ENCODE assay signal across 13 cellular contexts in the genomic region with DNA sequence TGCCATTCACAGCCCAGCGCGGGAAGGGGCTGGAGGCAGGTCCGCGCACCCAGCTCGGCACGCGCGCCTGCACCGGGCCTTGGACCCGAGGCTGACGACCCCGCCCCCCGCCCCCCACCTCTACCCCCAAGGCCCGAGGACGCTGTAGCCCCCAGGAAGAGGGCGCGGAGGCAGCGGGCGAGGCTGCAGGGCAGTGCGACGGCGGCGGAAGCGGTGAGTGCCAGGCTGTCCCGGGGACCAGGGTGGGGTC. TPM values are rescaled to one million over a fixed set of nuclear protein-coding genes. Genes with fewer than 3 reads are reported as not detected.
DNase-seq lines count a peak whose midpoint lies in the region; ATAC-seq and TF ChIP-seq lines count a peak whose summit lies in the region.
"Had no signal": no experiment of that assay in that cellular context is flagged by ENCODE, and none has a peak within 500 bp of the region (broad histone marks: within the 10 kb centered on the region; RNA-seq: fewer than 3 reads in every experiment).

No MANE protein-coding gene starts in this region.

- no peaks in the 10 kb centered on the region for H3K27me3 ChIP-seq in mesendoderm (ENCODE audit: insufficient read depth, low read length, poor library complexity)
- H3K27me3 ChIP-seq in vagina: no peaks in the 10 kb centered on the region
- no peaks in the 10 kb centered on the region for H3K27me3 ChIP-seq in GM23248 (replicated peaks; ENCODE audit: insufficient read depth)
- H3K27me3 ChIP-seq in foreskin keratinocyte: no peaks in the 10 kb centered on the region
- no peaks in the 10 kb centered on the region for H3K27me3 ChIP-seq in PC-3 (ENCODE audit: low read length)
- H3K27me3 ChIP-seq: uterus had no signal

- BruUV-seq in PC-3 (replicated peaks; lab: Mats Ljungman, UMichigan): no TSS peak

- in situ Hi-C loops in GM23248 (cut with MboI): no loop called here

- no peak for DNase-seq in natural killer cell
- no peak for DNase-seq in natural killer cell treated with Interleukin-12 subunit alpha and Interleukin-12 subunit beta and Interleukin-15 and Interleukin-18, amount 100 ng/mL, for 72 hours (ENCODE audit: low spot score)
- DNase-seq in activated CD8-positive, alpha-beta T cell treated with anti-CD3 and anti-CD28 coated beads, Interleukin-2, amount 10 ng/mL, durations not matched to agents 7 days and 5 days: no peak
- DNase-seq in mesendoderm: no peak
- DNase-seq in vagina (ENCODE audit: extremely low spot score in 2 of 2): no peak
- no peak for DNase-seq in GM23248
- no peak for DNase-seq in foreskin keratinocyte
- no peak for DNase-seq in PC-3
- DNase-seq: C1 segment of cervical spinal cord, NCI-H2081 treated with DMSO at 0.1 percent for 48 hours had no signal

- no peak for TF ChIP-seq POLR2A in vagina (IDR thresholded peaks at IDR 0.05)

- no peaks in the 10 kb centered on the region for H3K9me3 Mint-ChIP-seq in natural killer cell
- no peaks in the 10 kb centered on the region for H3K9me3 Mint-ChIP-seq in natural killer cell treated with Interleukin-12 subunit alpha and Interleukin-12 subunit beta and Interleukin-15 and Interleukin-18, amount 100 ng/mL, for 72 hours
- no peaks in the 10 kb centered on the region for H3K9me3 Mint-ChIP-seq in activated CD8-positive, alpha-beta T cell treated with anti-CD3 and anti-CD28 coated beads, Interleukin-2, amount 10 ng/mL, durations not matched to agents 7 days and 5 days (ENCODE audit: insufficient read depth)
- H3K9me3 Mint-ChIP-seq: WTC11 had no signal

- H3K9me2 ChIP-seq in GM23248 (ENCODE audit: insufficient read depth): no peaks in the 10 kb centered on the region
- no peaks in the 10 kb centered on the region for H3K9me2 ChIP-seq in PC-3 (replicated peaks; ENCODE audit: low read length)

- H3K56ac ChIP-seq in mesendoderm (ENCODE audit: low read length): peak overlapping the region; percentile 67

- H3K23ac ChIP-seq in mesendoderm (ENCODE audit: low read length): no peak overlapping the region

- peaks cover 4% of the 10 kb centered on the region for H3K79me1 ChIP-seq in mesendoderm (ENCODE audit: low read length)

- H2BK5ac ChIP-seq in mesendoderm (ENCODE audit: low read length): no peak overlapping the region

- H4K20me1 ChIP-seq in GM23248 (ENCODE audit: insufficient read depth) (no peaks in the 10 kb centered on the region), PC-3 (ENCODE audit: low read length) (no peaks in the 10 kb centered on the region)

- peak; percentile 0 for ATAC-seq in natural killer cell
- no peak for ATAC-seq in natural killer cell treated with Interleukin-12 subunit alpha and Interleukin-12 subunit beta and Interleukin-15 and Interleukin-18, amount 100 ng/mL, for 72 hours
- no peak for ATAC-seq in activated CD8-positive, alpha-beta T cell treated with anti-CD3 and anti-CD28 coated beads, Interleukin-2, amount 10 ng/mL, durations not matched to agents 7 days and 5 days
- no peak for ATAC-seq in foreskin keratinocyte
- no peak for ATAC-seq in PC-3

- H3K36me3 ChIP-seq in mesendoderm (ENCODE audit: control insufficient read depth, insufficient read depth, low read length): peaks cover 3% of the 10 kb centered on the region
- H3K36me3 ChIP-seq in vagina: peaks cover 0 to 37% of the 10 kb centered on the region in 2 donors
- H3K36me3 ChIP-seq in GM23248 (ENCODE audit: low read depth): no peaks in the 10 kb centered on the region
- peaks cover 8% of the 10 kb centered on the region for H3K36me3 ChIP-seq in PC-3 (ENCODE audit: low read depth, low read length)
- H3K36me3 ChIP-seq: uterus had no signal

- H2BK120ac ChIP-seq in mesendoderm (ENCODE audit: low read depth, low read length): no peak overlapping the region

- peak overlapping the region in 1 of 2 donors; percentile 92 for H3K27ac Mint-ChIP-seq in natural killer cell
- H3K27ac Mint-ChIP-seq in natural killer cell treated with Interleukin-12 subunit alpha and Interleukin-12 subunit beta and Interleukin-15 and Interleukin-18, amount 100 ng/mL, for 72 hours: no peak overlapping the region
- H3K27ac Mint-ChIP-seq in activated CD8-positive, alpha-beta T cell treated with anti-CD3 and anti-CD28 coated beads, Interleukin-2, amount 10 ng/mL, durations not matched to agents 7 days and 5 days: no peak overlapping the region
- H3K27ac Mint-ChIP-seq: WTC11 had no signal

- H3K79me2 ChIP-seq in mesendoderm (ENCODE audit: control insufficient read depth, insufficient read depth, low read length) (peaks cover 2% of the 10 kb centered on the region), GM23248 (ENCODE audit: insufficient read depth) (no peaks in the 10 kb centered on the region; the same call in 1 of the 2 replicates), PC-3 (ENCODE audit: low read length) (peaks cover 18% of the 10 kb centered on the region)

- H3K9me3 ChIP-seq in vagina (no peaks in the 10 kb centered on the region), GM23248 (ENCODE audit: low read depth) (no peaks in the 10 kb centered on the region), PC-3 (ENCODE audit: low read length) (no peaks in the 10 kb centered on the region)
- H3K9me3 ChIP-seq: neutrophil, uterus had no signal

- H3K4ac ChIP-seq in mesendoderm (ENCODE audit: low read depth, low read length): no peak overlapping the region

- H4K5ac ChIP-seq in mesendoderm (ENCODE audit: low read length): no peak overlapping the region

- peak overlapping the region; percentile 89 for H3K4me3 Mint-ChIP-seq in natural killer cell
- H3K4me3 Mint-ChIP-seq in natural killer cell treated with Interleukin-12 subunit alpha and Interleukin-12 subunit beta and Interleukin-15 and Interleukin-18, amount 100 ng/mL, for 72 hours: no peak overlapping the region
- peak overlapping the region; percentile 87 for H3K4me3 Mint-ChIP-seq in activated CD8-positive, alpha-beta T cell treated with anti-CD3 and anti-CD28 coated beads, Interleukin-2, amount 10 ng/mL, durations not matched to agents 7 days and 5 days

- H3K27ac ChIP-seq in mesendoderm (ENCODE audit: low read depth, low read length): no peak overlapping the region
- H3K27ac ChIP-seq in vagina: no peak overlapping the region
- H3K27ac ChIP-seq in GM23248: no peak overlapping the region
- no peak overlapping the region for H3K27ac ChIP-seq in foreskin keratinocyte
- no peak overlapping the region for H3K27ac ChIP-seq in PC-3 (ENCODE audit: low read length)
- H3K27ac ChIP-seq: neutrophil, uterus had no signal

- H2AK5ac ChIP-seq in mesendoderm (ENCODE audit: low read length): no peak overlapping the region

- H2AFZ ChIP-seq in GM23248 (no peak overlapping the region), PC-3 (ENCODE audit: low read length) (no peak overlapping the region)

- no peaks in the 10 kb centered on the region for H3K36me3 Mint-ChIP-seq in natural killer cell
- H3K36me3 Mint-ChIP-seq in natural killer cell treated with Interleukin-12 subunit alpha and Interleukin-12 subunit beta and Interleukin-15 and Interleukin-18, amount 100 ng/mL, for 72 hours: no peaks in the 10 kb centered on the region
- H3K36me3 Mint-ChIP-seq in activated CD8-positive, alpha-beta T cell treated with anti-CD3 and anti-CD28 coated beads, Interleukin-2, amount 10 ng/mL, durations not matched to agents 7 days and 5 days (ENCODE audit: low read depth): peaks cover 37% of the 10 kb centered on the region

- intact Hi-C loops in natural killer cell (cut with micrococcal nuclease): loop anchor here (10.0 kb wide), 1 partner anchor 103 kb away; no protein-coding TSS in a partner anchor
- intact Hi-C loops in vagina (cut with DNase I): no loop called here
- intact Hi-C loops in PC-3 (cut with micrococcal nuclease): no loop called here

- H3K27me3 Mint-ChIP-seq in natural killer cell (ENCODE audit: low read depth in 2 of 2): no peaks in the 10 kb centered on the region
- no peaks in the 10 kb centered on the region for H3K27me3 Mint-ChIP-seq in natural killer cell treated with Interleukin-12 subunit alpha and Interleukin-12 subunit beta and Interleukin-15 and Interleukin-18, amount 100 ng/mL, for 72 hours
- no peaks in the 10 kb centered on the region for H3K27me3 Mint-ChIP-seq in activated CD8-positive, alpha-beta T cell treated with anti-CD3 and anti-CD28 coated beads, Interleukin-2, amount 10 ng/mL, durations not matched to agents 7 days and 5 days (ENCODE audit: low read depth)

- H3K4me3 ChIP-seq in mesendoderm (ENCODE audit: low read length) (no peak overlapping the region), vagina (peak overlapping the region; percentile 29 to 37), GM23248 (no peak overlapping the region), PC-3 (ENCODE audit: low read length) (no peak overlapping the region)
- H3K4me3 ChIP-seq: uterus had no signal

- no peaks in the 10 kb centered on the region for H3F3A ChIP-seq in GM23248 (ENCODE audit: insufficient read depth)
- H3F3A ChIP-seq in PC-3 (ENCODE audit: low read length, unreplicated experiment): no peaks in the 10 kb centered on the region

- WGBS in mesendoderm (ENCODE audit: extremely low coverage, insufficient coverage, low lambda C conversion rate): no CpG with 5 or more reads among the region's 25 CpGs
- 58% methylated on average over 25 of the region's 25 CpGs; no CpG with 5 or more reads in 1 of the 2 experiments for WGBS in GM23248 (ENCODE audit: low coverage in 1 of 2, low lambda C conversion rate in 2 of 2, missing lambda C conversion rate in 2 of 2), 2 experiments

- no peak overlapping the region for H3K4me2 ChIP-seq in mesendoderm (ENCODE audit: low read length)
- H3K4me2 ChIP-seq in GM23248 (ENCODE audit: unreplicated experiment): no peak overlapping the region
- no peak overlapping the region for H3K4me2 ChIP-seq in PC-3 (ENCODE audit: low read length)

- peak overlapping the region; percentile 22 for H3K9ac ChIP-seq in mesendoderm (ENCODE audit: low read length)
- H3K9ac ChIP-seq in GM23248: no peak overlapping the region
- H3K9ac ChIP-seq in PC-3 (ENCODE audit: low read length): no peak overlapping the region

- H4K8ac ChIP-seq in mesendoderm (ENCODE audit: low read depth, low read length): no peak overlapping the region

- H3K4me1 ChIP-seq in mesendoderm (ENCODE audit: control insufficient read depth, low read depth, low read length): no peaks in the 10 kb centered on the region
- H3K4me1 ChIP-seq in vagina: peaks cover 50% of the 10 kb centered on the region
- H3K4me1 ChIP-seq in GM23248 (ENCODE audit: insufficient read depth): peaks cover 7% of the 10 kb centered on the region; the same call in 1 of the 2 replicates
- H3K4me1 ChIP-seq in foreskin keratinocyte: no peaks in the 10 kb centered on the region
- H3K4me1 ChIP-seq in PC-3 (ENCODE audit: insufficient read depth, low read length): peaks cover 12% of the 10 kb centered on the region

- POLR2A ChIA-PET in activated CD8-positive, alpha-beta T cell treated with anti-CD3 and anti-CD28 coated beads, Interleukin-2, amount 10 ng/mL, durations not matched to agents 7 days and 5 days (lab: Charles Lee): interaction anchor here (1.0 to 2.4 kb wide), 4 partner anchors 13 to 243 kb away, joined by 3 to 19 read pairs (median 4); a partner anchor contains a TSS
- POLR2A ChIA-PET in PC-3 (lab: Charles Lee; ENCODE audit: unreplicated experiment): interaction anchor here (0.6 kb wide), 1 partner anchor 39 kb away, joined by 4 read pairs; no protein-coding TSS in a partner anchor

- CTCF ChIA-PET in activated CD8-positive, alpha-beta T cell treated with anti-CD3 and anti-CD28 coated beads, Interleukin-2, amount 10 ng/mL, durations not matched to agents 7 days and 5 days (lab: Charles Lee): interaction anchor here (5.3 kb wide), 1 partner anchor 30 kb away, joined by 70 read pairs; a partner anchor contains a TSS
- CTCF ChIA-PET in PC-3 (lab: Charles Lee): no interaction called here

- TF ChIP-seq CTCF in natural killer cell (IDR thresholded peaks at IDR 0.05) (no peak), vagina (IDR thresholded peaks at IDR 0.05) (no peak), foreskin keratinocyte (conservative IDR thresholded peaks at IDR 0.05) (no peak), PC-3 (conservative IDR thresholded peaks at IDR 0.05; ENCODE audit: low read depth, low read length) (no peak)

- peaks cover 21 to 46% of the 10 kb centered on the region in 2 donors for H3K4me1 Mint-ChIP-seq in natural killer cell
- H3K4me1 Mint-ChIP-seq in natural killer cell treated with Interleukin-12 subunit alpha and Interleukin-12 subunit beta and Interleukin-15 and Interleukin-18, amount 100 ng/mL, for 72 hours (ENCODE audit: low read depth in 2 of 2): peaks cover 12 to 23% of the 10 kb centered on the region in 2 donors
- peaks cover 29% of the 10 kb centered on the region for H3K4me1 Mint-ChIP-seq in activated CD8-positive, alpha-beta T cell treated with anti-CD3 and anti-CD28 coated beads, Interleukin-2, amount 10 ng/mL, durations not matched to agents 7 days and 5 days (ENCODE audit: low read depth)
- H3K4me1 Mint-ChIP-seq: WTC11 had no signal

- no peak overlapping the region for H3K18ac ChIP-seq in mesendoderm (ENCODE audit: low read length)

- no peak overlapping the region for H2BK15ac ChIP-seq in mesendoderm (replicated peaks; ENCODE audit: low read depth)

RNA-seq across cellular contexts. Expression of a gene that starts 1.2 kb away (rescaled TPM):
- 10 to 100 TPM; 86.5 to 94.4 (median 91.7) TPM for total RNA-seq in natural killer cell
- total RNA-seq in natural killer cell treated with Interleukin-12 subunit alpha and Interleukin-12 subunit beta and Interleukin-15 and Interleukin-18, amount 100 ng/mL, for 72 hours: 10 to 100 TPM in 1 of 2 donors, 1 to 10 TPM in 1; 9.3 to 15.7 TPM
- total RNA-seq in activated CD8-positive, alpha-beta T cell treated with anti-CD3 and anti-CD28 coated beads, Interleukin-2, amount 10 ng/mL, durations not matched to agents 7 days and 5 days: 100 to 1,000 TPM; 163 to 165 TPM
- polyA plus RNA-seq in mesendoderm (2013, experiment 1 of 2): 1.0 TPM
- 1.1 TPM for polyA plus RNA-seq in mesendoderm (2013, experiment 2 of 2)
- total RNA-seq in vagina: 32.4 TPM
- 14.1 and 32.0 TPM in 2 replicates for total RNA-seq in GM23248 (2014; rRNA removed; shearing (Covaris generic))
- polyA plus RNA-seq in GM23248 (2016; fragmentation: Nextera tagmentation; extraction: Ambion mirVana): 2.4 and 3.7 TPM in 2 replicates
- total RNA-seq in foreskin keratinocyte: 2.4 and 3.3 TPM in 2 replicates
- 4.4 and 5.3 TPM in 2 replicates for polyA plus RNA-seq in foreskin keratinocyte
- 17.3 and 18.6 TPM in 2 replicates for total RNA-seq in PC-3 (2014; rRNA removed)

RNA-seq across cellular contexts. Expression of a gene that starts 2.0 kb away (rescaled TPM):
- total RNA-seq in natural killer cell (100 to 1,000 TPM in 1 of 3 donors, 10 to 100 TPM in 2; 90.4 to 100 (median 95.5) TPM), vagina (33.1 TPM), foreskin keratinocyte (53.2 and 57.0 TPM in 2 replicates), PC-3 (2014; rRNA removed) (116 TPM in 2 replicates)
- 10 to 100 TPM; 21.0 to 31.1 TPM for total RNA-seq in natural killer cell treated with Interleukin-12 subunit alpha and Interleukin-12 subunit beta and Interleukin-15 and Interleukin-18, amount 100 ng/mL, for 72 hours
- 10 to 100 TPM; 97.2 TPM for total RNA-seq in activated CD8-positive, alpha-beta T cell treated with anti-CD3 and anti-CD28 coated beads, Interleukin-2, amount 10 ng/mL, durations not matched to agents 7 days and 5 days
- 23.0 TPM for polyA plus RNA-seq in mesendoderm (2013, experiment 1 of 2)
- polyA plus RNA-seq in mesendoderm (2013, experiment 2 of 2): 23.0 TPM
- 63.9 and 64.9 TPM in 2 replicates for total RNA-seq in GM23248 (2014; rRNA removed; shearing (Covaris generic))
- polyA plus RNA-seq in GM23248 (2016; fragmentation: Nextera tagmentation; extraction: Ambion mirVana) (21.3 and 22.7 TPM in 2 replicates), foreskin keratinocyte (89.1 and 100 TPM in 2 replicates)

RNA-seq across cellular contexts. Expression of a gene that starts 29.8 kb away (rescaled TPM):
- total RNA-seq in natural killer cell: 10 to 100 TPM; 39.3 to 47.7 (median 46.1) TPM
- total RNA-seq in natural killer cell treated with Interleukin-12 subunit alpha and Interleukin-12 subunit beta and Interleukin-15 and Interleukin-18, amount 100 ng/mL, for 72 hours: 10 to 100 TPM; 40.8 to 53.0 TPM
- total RNA-seq in activated CD8-positive, alpha-beta T cell treated with anti-CD3 and anti-CD28 coated beads, Interleukin-2, amount 10 ng/mL, durations not matched to agents 7 days and 5 days: 10 to 100 TPM; 38.6 to 43.5 TPM
- polyA plus RNA-seq in mesendoderm (2013, experiment 1 of 2): 12.3 TPM
- 12.2 TPM for polyA plus RNA-seq in mesendoderm (2013, experiment 2 of 2)
- 30.4 TPM for total RNA-seq in vagina
- total RNA-seq in GM23248 (2014; rRNA removed; shearing (Covaris generic)): 26.2 and 28.5 TPM in 2 replicates
- 19.9 and 22.7 TPM in 2 replicates for polyA plus RNA-seq in GM23248 (2016; fragmentation: Nextera tagmentation; extraction: Ambion mirVana)
- total RNA-seq in foreskin keratinocyte: 17.1 and 20.9 TPM in 2 replicates
- 23.3 and 24.8 TPM in 2 replicates for polyA plus RNA-seq in foreskin keratinocyte
- 37.9 and 56.8 TPM in 2 replicates for total RNA-seq in PC-3 (2014; rRNA removed)

RNA-seq across cellular contexts. Expression of a gene that starts 29.8 kb away (rescaled TPM):
- total RNA-seq in natural killer cell (10 to 100 TPM; 43.9 to 55.8 (median 50.6) TPM), vagina (30.9 TPM), foreskin keratinocyte (32.3 and 39.2 TPM in 2 replicates), PC-3 (2014; rRNA removed) (71.2 and 73.5 TPM in 2 replicates)
- total RNA-seq in natural killer cell treated with Interleukin-12 subunit alpha and Interleukin-12 subunit beta and Interleukin-15 and Interleukin-18, amount 100 ng/mL, for 72 hours: 10 to 100 TPM; 52.4 to 87.0 TPM
- total RNA-seq in activated CD8-positive, alpha-beta T cell treated with anti-CD3 and anti-CD28 coated beads, Interleukin-2, amount 10 ng/mL, durations not matched to agents 7 days and 5 days: 10 to 100 TPM; 55.2 to 57.6 TPM
- polyA plus RNA-seq in mesendoderm (2013, experiment 1 of 2): 6.7 TPM
- polyA plus RNA-seq in mesendoderm (2013, experiment 2 of 2): 7.2 TPM
- total RNA-seq in GM23248 (2014; rRNA removed; shearing (Covaris generic)): 61.4 and 65.9 TPM in 2 replicates
- polyA plus RNA-seq in GM23248 (2016; fragmentation: Nextera tagmentation; extraction: Ambion mirVana) (57.6 and 60.8 TPM in 2 replicates), foreskin keratinocyte (43.5 and 49.0 TPM in 2 replicates)

RNA-seq across cellular contexts. Expression of a gene that starts 41.2 kb away (rescaled TPM):
- not detected for total RNA-seq in natural killer cell
- not detected for total RNA-seq in natural killer cell treated with Interleukin-12 subunit alpha and Interleukin-12 subunit beta and Interleukin-15 and Interleukin-18, amount 100 ng/mL, for 72 hours
- not detected for total RNA-seq in activated CD8-positive, alpha-beta T cell treated with anti-CD3 and anti-CD28 coated beads, Interleukin-2, amount 10 ng/mL, durations not matched to agents 7 days and 5 days
- polyA plus RNA-seq in mesendoderm (2013, experiment 1 of 2): 0.69 TPM
- 0.43 TPM for polyA plus RNA-seq in mesendoderm (2013, experiment 2 of 2)
- 16.7 TPM for total RNA-seq in vagina
- total RNA-seq in GM23248 (2014; rRNA removed; shearing (Covaris generic)): 36.9 and 39.9 TPM in 2 replicates
- polyA plus RNA-seq in GM23248 (2016; fragmentation: Nextera tagmentation; extraction: Ambion mirVana): 17.4 and 17.5 TPM in 2 replicates
- total RNA-seq in foreskin keratinocyte: 189 and 224 TPM in 2 replicates
- 245 and 287 TPM in 2 replicates for polyA plus RNA-seq in foreskin keratinocyte
- 41.6 and 59.0 TPM in 2 replicates for total RNA-seq in PC-3 (2014; rRNA removed)
- total RNA-seq: WTC11 had no signal

Comparison
In these comparisons a context has a peak if more than half of its experiments do, and no peak if none do; other contexts are left out.
1. ATAC-seq: peak in natural killer cell (3 of 3); none in natural killer cell treated with Interleukin-12 subunit alpha and Interleukin-12 subunit beta and Interleukin-15 and Interleukin-18, amount 100 ng/mL, for 72 hours (0 of 2), activated CD8-positive, alpha-beta T cell treated with anti-CD3 and anti-CD28 coated beads, Interleukin-2, amount 10 ng/mL, durations not matched to agents 7 days and 5 days (single experiment), foreskin keratinocyte (single experiment) and PC-3 (single experiment).
2. H3K4me3 ChIP-seq: peak in vagina (2 of 2); none in mesendoderm (single experiment), GM23248 (single experiment) and PC-3 (single experiment).